In genomic region chr7:144291607-144292006, GRCh38 we compare ENCODE assay signal across 9 cellular contexts. TPM values are rescaled to one million over a fixed set of nuclear protein-coding genes. Genes with fewer than 3 reads are reported as not detected.
"Had no signal": no experiment of that assay in that cellular context is flagged by ENCODE, and none has a peak within 500 bp of the region (broad histone marks: within the 10 kb centered on the region; RNA-seq: fewer than 3 reads in every experiment).

No MANE protein-coding gene starts in this region.

RNA-seq across cellular contexts. Expression of gene OR2A1, which starts 20.6 kb away (rescaled TPM):
- total RNA-seq: activated B cell treated with CpG ODN at 0.5 μM for 24 hours; activated CD8-positive, alpha-beta T cell treated with anti-CD3 and anti-CD28 coated beads, Interleukin-2, amount 10 ng/mL, durations not matched to agents 7 days and 5 days; activated T-helper 2 cell treated with anti-CD3 and anti-CD28 coated beads, Interferon-gamma antibody, Interleukin-2, Interleukin-4, amounts not matched to agents 10 μg/mL and 5 μg/mL and 100 μg/mL, durations not matched to agents 14 hours and 24 hours and 36 hours; Peyer's patch; Right ventricle myocardium inferior; SK-MEL-5 had no signal

RNA-seq across cellular contexts. Expression of gene CTAGE8, which starts 22.5 kb away (rescaled TPM):
- total RNA-seq: cardiac septum, SK-MEL-5 had no signal
- polyA plus RNA-seq: aorta had no signal

RNA-seq across cellular contexts. Expression of gene OR2A7, which starts 27.0 kb away (rescaled TPM):
- total RNA-seq: cardiac septum, SK-MEL-5 had no signal

RNA-seq across cellular contexts. Expression of gene OR2A42, which starts 52.2 kb away (rescaled TPM):
- total RNA-seq: activated B cell treated with CpG ODN at 0.5 μM for 24 hours; activated CD8-positive, alpha-beta T cell treated with anti-CD3 and anti-CD28 coated beads, Interleukin-2, amount 10 ng/mL, durations not matched to agents 7 days and 5 days; cardiac septum; M059J; Peyer's patch; Right ventricle myocardium inferior; SK-MEL-5 had no signal
